ENCODE assay signal across 8 cellular contexts in the genomic region with DNA sequence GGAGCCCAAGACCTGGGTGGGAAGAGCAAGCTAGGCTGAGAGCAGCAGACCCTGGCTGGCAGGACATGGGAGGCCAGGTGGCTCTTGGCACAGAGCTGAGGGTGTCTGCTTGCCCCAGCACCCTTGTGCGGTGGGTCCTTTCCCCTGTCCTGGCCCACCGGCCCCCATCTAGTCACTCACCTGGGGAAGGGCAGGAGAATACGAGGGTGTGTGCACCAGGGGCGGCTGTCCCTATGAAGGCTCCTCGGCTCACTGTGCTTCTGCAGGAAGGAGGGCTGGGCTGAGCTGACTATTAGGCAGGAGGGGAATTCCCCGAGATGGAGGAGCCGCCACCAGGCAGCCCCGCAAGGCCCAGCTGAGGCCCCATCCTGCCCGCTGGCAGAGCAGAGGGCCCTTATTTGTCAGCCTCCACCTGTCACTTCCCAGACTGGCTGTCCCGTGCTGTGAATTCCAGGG. TPM values are rescaled to one million over a fixed set of nuclear protein-coding genes. Genes with fewer than 3 reads are reported as not detected.
DNase-seq lines count a peak whose midpoint lies in the region; ATAC-seq and TF ChIP-seq lines count a peak whose summit lies in the region.

No MANE protein-coding gene starts in this region.

- H3K9me3 Mint-ChIP-seq in neural progenitor cell (no peaks in the 10 kb centered on the region), WTC11 (no peaks in the 10 kb centered on the region)

- H3K27ac Mint-ChIP-seq in neural progenitor cell (no peak overlapping the region), WTC11 (no peak overlapping the region)

- no peak overlapping the region for H3K9ac ChIP-seq in neural progenitor cell

- peak overlapping the region; percentile 6 for H2AFZ ChIP-seq in neural progenitor cell (replicated peaks)

- H3K36me3 ChIP-seq in DOHH2 (ENCODE audit: control insufficient read depth, low read length) (no peaks in the 10 kb centered on the region), neural progenitor cell (no peaks in the 10 kb centered on the region)

- peaks cover 9% of the 10 kb centered on the region for H3K4me1 Mint-ChIP-seq in neural progenitor cell
- peaks cover 13% of the 10 kb centered on the region for H3K4me1 Mint-ChIP-seq in WTC11

- no peak overlapping the region for H3K27ac ChIP-seq in DOHH2 (ENCODE audit: low read depth, low read length)
- H3K27ac ChIP-seq in neural progenitor cell = no peak overlapping the region

- TF ChIP-seq CTCF in DOHH2 (IDR thresholded peaks at IDR 0.05; ENCODE audit: low read depth, low read length, poor library complexity, severe bottlenecking) (no peak), neural progenitor cell (IDR thresholded peaks at IDR 0.05) (no peak), WTC11 (IDR thresholded peaks at IDR 0.05) (no peak)

- H3K4me3 Mint-ChIP-seq in neural progenitor cell = no peak overlapping the region
- no peak overlapping the region for H3K4me3 Mint-ChIP-seq in WTC11

- DNase-seq in NAMALWA (ENCODE audit: low spot score) (peak; percentile 51), neural progenitor cell (ENCODE audit: low spot score) (no peak), NCI-H510A treated with DMSO at 0.1 percent for 48 hours (lab: John Stamatoyannopoulos, UW) (no peak), dermis blood vessel endothelial cell (no peak), WTC11 (ENCODE audit: low spot score) (no peak)
- DNase-seq in activated T-helper 9 cell treated with anti-CD3 and anti-CD28 coated beads, Interleukin-2, amount 50 U/mL, for 16 hours (ENCODE audit: low read depth) = peak; percentile 62

- CTCF ChIA-PET in WTC11 (lab: Charles Lee) = interaction anchor here (0.6 to 1.8 kb wide), 5 partner anchors 23 to 39 kb away, joined by 3 to 7 read pairs (median 4); no protein-coding TSS in a partner anchor

- H3K79me2 ChIP-seq in DOHH2 (ENCODE audit: control insufficient read depth, low read length) = peaks cover 7% of the 10 kb centered on the region
- H3K79me2 ChIP-seq in neural progenitor cell (ENCODE audit: low read depth) = no peaks in the 10 kb centered on the region

- H3K9me3 ChIP-seq in DOHH2 (ENCODE audit: control insufficient read depth, insufficient read depth, low read length) (no peaks in the 10 kb centered on the region), neural progenitor cell (ENCODE audit: low read depth) (no peaks in the 10 kb centered on the region)

- no peaks in the 10 kb centered on the region for H3K36me3 Mint-ChIP-seq in neural progenitor cell
- no peaks in the 10 kb centered on the region for H3K36me3 Mint-ChIP-seq in WTC11

- H3K4me2 ChIP-seq in DOHH2 (ENCODE audit: low read length) = peak overlapping the region; percentile 58
- no peak overlapping the region for H3K4me2 ChIP-seq in neural progenitor cell

- peaks cover 3% of the 10 kb centered on the region; the same call in 1 of the 2 replicates for H3F3A ChIP-seq in DOHH2 (ENCODE audit: control insufficient read depth, insufficient read depth)
- peaks cover 3% of the 10 kb centered on the region for H3F3A ChIP-seq in neural progenitor cell (ENCODE audit: low read depth)

- POLR2A ChIA-PET in WTC11 (lab: Charles Lee) = no interaction called here

- H3K4me1 ChIP-seq in DOHH2 (ENCODE audit: control insufficient read depth, low read length) (peaks cover 46% of the 10 kb centered on the region), neural progenitor cell (peaks cover 7% of the 10 kb centered on the region)

- H3K4me3 ChIP-seq in DOHH2 (ENCODE audit: low read length) = peak overlapping the region; percentile 70
- no peak overlapping the region for H3K4me3 ChIP-seq in neural progenitor cell

- H3K9me2 ChIP-seq in DOHH2 (replicated peaks; ENCODE audit: control insufficient read depth, low read length) = no peaks in the 10 kb centered on the region

- H3K27me3 Mint-ChIP-seq in neural progenitor cell (ENCODE audit: insufficient read depth, low read depth) (peaks cover 2% of the 10 kb centered on the region), WTC11 (ENCODE audit: low read depth) (no peaks in the 10 kb centered on the region)

- ATAC-seq in GM21515 (IDR thresholded peaks at IDR 0.05; ENCODE audit: unreplicated experiment) (peak; percentile 64), WTC11 (no peak)

- H3K27me3 ChIP-seq in DOHH2 (ENCODE audit: control insufficient read depth, low read length) (no peaks in the 10 kb centered on the region), neural progenitor cell (no peaks in the 10 kb centered on the region)

- H4K20me1 ChIP-seq in DOHH2 (ENCODE audit: control insufficient read depth, insufficient read depth, low read depth, low read length) (no peaks in the 10 kb centered on the region), neural progenitor cell (ENCODE audit: low read depth) (no peaks in the 10 kb centered on the region)

TF ChIP-seq in WTC11, 78 proteins besides CTCF, POLR2A, EP300 and RAD21:
- TF ChIP-seq MYBL2 (CRISPR knock-in tag; IDR thresholded peaks at IDR 0.05) (no peak), TEAD1 (CRISPR knock-in tag; IDR thresholded peaks at IDR 0.05) (no peak), FOXK1 (CRISPR knock-in tag; IDR thresholded peaks at IDR 0.05) (no peak), SP1 (CRISPR knock-in tag; conservative IDR thresholded peaks at IDR 0.05) (no peak), CREM (CRISPR knock-in tag; IDR thresholded peaks at IDR 0.05) (no peak), MXD4 (CRISPR knock-in tag; IDR thresholded peaks at IDR 0.05; ENCODE audit: borderline replicate concordance) (no peak), RELA (CRISPR knock-in tag; IDR thresholded peaks at IDR 0.05; ENCODE audit: borderline replicate concordance) (no peak), NR1H2 (CRISPR knock-in tag; IDR thresholded peaks at IDR 0.05) (no peak), ETV6 (CRISPR knock-in tag; IDR thresholded peaks at IDR 0.05) (no peak)
- TF ChIP-seq, protein P1, sequence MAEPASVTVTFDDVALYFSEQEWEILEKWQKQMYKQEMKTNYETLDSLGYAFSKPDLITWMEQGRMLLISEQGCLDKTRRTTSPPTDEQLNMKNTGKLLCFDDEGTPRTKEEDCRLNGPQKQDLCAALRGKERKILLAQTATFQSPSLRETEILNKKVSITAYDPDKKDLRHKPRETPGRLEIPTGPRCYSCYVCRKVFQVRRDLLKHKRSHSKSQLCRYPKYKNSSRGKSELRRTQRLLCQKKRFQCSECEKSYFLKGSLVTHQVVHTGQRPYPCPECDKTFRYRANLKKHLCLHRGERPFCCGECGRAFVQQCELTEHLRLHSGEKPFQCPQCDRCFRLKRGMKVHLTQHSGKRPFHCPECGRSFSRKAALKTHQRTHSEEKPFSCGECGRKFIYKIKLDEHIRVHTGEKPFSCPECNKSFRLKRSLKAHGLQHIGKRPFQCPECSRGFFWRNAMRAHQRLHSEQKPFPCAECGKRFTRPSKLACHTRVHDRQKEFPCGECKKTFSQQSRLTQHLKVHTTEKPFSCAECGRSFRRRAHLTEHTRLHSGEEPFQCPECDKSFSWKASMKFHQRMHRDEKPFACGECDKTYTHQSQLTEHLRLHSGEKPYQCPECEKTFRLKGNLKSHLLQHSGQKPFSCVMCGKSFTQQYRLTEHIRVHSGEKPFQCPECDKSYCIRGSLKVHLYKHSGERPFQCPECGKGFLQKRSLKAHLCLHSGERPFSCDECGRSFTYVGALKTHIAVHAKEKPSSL (CRISPR knock-in tag; conservative IDR thresholded peaks at IDR 0.05) = no peak
- TF ChIP-seq, protein P2, sequence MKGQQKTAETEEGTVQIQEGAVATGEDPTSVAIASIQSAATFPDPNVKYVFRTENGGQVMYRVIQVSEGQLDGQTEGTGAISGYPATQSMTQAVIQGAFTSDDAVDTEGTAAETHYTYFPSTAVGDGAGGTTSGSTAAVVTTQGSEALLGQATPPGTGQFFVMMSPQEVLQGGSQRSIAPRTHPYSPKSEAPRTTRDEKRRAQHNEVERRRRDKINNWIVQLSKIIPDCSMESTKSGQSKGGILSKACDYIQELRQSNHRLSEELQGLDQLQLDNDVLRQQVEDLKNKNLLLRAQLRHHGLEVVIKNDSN (CRISPR knock-in tag; IDR thresholded peaks at IDR 0.05) = no peak

RNA-seq across cellular contexts. Expression of a gene that starts 6.1 kb away (rescaled TPM):
- total RNA-seq in neural progenitor cell (ENCODE audit: low replicate concordance) (33.5 and 49.7 TPM in 2 replicates), dermis blood vessel endothelial cell (104 and 148 TPM in 2 replicates), WTC11 (2021) (41.1 to 48.9 TPM (median 47.0 TPM) in 3 replicates)

Comparison
In these comparisons a context has a peak if more than half of its experiments do, and no peak if none do; other contexts are left out.
1. DNase-seq: peak in NAMALWA (single experiment) and activated T-helper 9 cell treated with anti-CD3 and anti-CD28 coated beads, Interleukin-2, amount 50 U/mL, for 16 hours (single experiment); none in neural progenitor cell (single experiment), NCI-H510A treated with DMSO at 0.1 percent for 48 hours (single experiment), dermis blood vessel endothelial cell (single experiment) and WTC11 (single experiment).